Comparison of ENCODE assay signal across 21 cellular contexts in genomic region chr9:106963684-106964083, GRCh38.
"Had no signal": no experiment of that assay in that cellular context is flagged by ENCODE, and none has a peak within 500 bp of the region (broad histone marks: within the 10 kb centered on the region; RNA-seq: fewer than 3 reads in every experiment).

No MANE protein-coding gene starts in this region.

- H3K27ac ChIP-seq: ovary, transverse colon had no signal

- H3K4me3 ChIP-seq: lung, ovary, sigmoid colon, transverse colon, uterus had no signal

- H3K27ac Mint-ChIP-seq: dendritic cell treated with granulocyte-macrophage colony-stimulating factor and Interleukin-4, amounts not matched to agents 40 ng/mL and 50 ng/mL, for 4 days; natural killer cell; stimulated activated naive B cell treated with anti-CD40 and anti-IgM and Interleukin-4, amounts not matched to agents 10 μg/mL and 1 μg/mL and 100 μg/mL, for 72 hours had no signal

- H3K4me1 Mint-ChIP-seq: stimulated activated naive B cell treated with anti-CD40 and anti-IgM and Interleukin-4, amounts not matched to agents 10 μg/mL and 1 μg/mL and 100 μg/mL, for 72 hours had no signal

- FAIRE-seq: astrocyte, bronchial epithelial cell, islet of Langerhans had no signal

- H3K4me3 Mint-ChIP-seq: dendritic cell treated with granulocyte-macrophage colony-stimulating factor and Interleukin-4, amounts not matched to agents 40 ng/mL and 50 ng/mL, for 4 days; natural killer cell; stimulated activated naive B cell treated with anti-CD40 and anti-IgM and Interleukin-4, amounts not matched to agents 10 μg/mL and 1 μg/mL and 100 μg/mL, for 72 hours had no signal

- H3K4me1 ChIP-seq: transverse colon, uterus had no signal

- H3K36me3 Mint-ChIP-seq: natural killer cell; stimulated activated naive B cell treated with anti-CD40 and anti-IgM and Interleukin-4, amounts not matched to agents 10 μg/mL and 1 μg/mL and 100 μg/mL, for 72 hours had no signal

- ATAC-seq: activated CD4-positive, CD25-positive, alpha-beta regulatory T cell treated with anti-CD3 and anti-CD28 coated beads, Interleukin-2, amount 50 U/mL, for 24 hours; left cardiac atrium had no signal

- H3K27me3 ChIP-seq: ovary, sigmoid colon, transverse colon, uterus had no signal

- H3K36me3 ChIP-seq: ovary, sigmoid colon, transverse colon, uterus had no signal

- H3K9me3 ChIP-seq: ovary, sigmoid colon, transverse colon, uterus had no signal

- DNase-seq: activated CD8-positive, alpha-beta memory T cell treated with anti-CD3 and anti-CD28 coated beads for 24 hours; activated CD8-positive, alpha-beta memory T cell treated with anti-CD3 and anti-CD28 coated beads, Interleukin-2, amount 50 U/mL, for 48 hours; activated effector memory CD4-positive, alpha-beta T cell treated with Interleukin-2 at 50 U/mL for 16 hours; activated naive CD4-positive, alpha-beta T cell treated with anti-CD3 and anti-CD28 coated beads, Interleukin-2, amount 50 U/mL, for 16 hours; activated T-cell treated with anti-CD3 and anti-CD28 coated beads, Interleukin-2, amount 50 U/mL, for 48 hours; effector CD8-positive, alpha-beta T cell; hippocampal formation; left cardiac atrium; natural killer cell; ovary; sigmoid colon; stimulated activated naive B cell treated with anti-CD40 and anti-IgM and Interleukin-4, amounts not matched to agents 10 μg/mL and 1 μg/mL and 100 μg/mL, for 72 hours; substantia nigra; transverse colon; uterus had no signal

- H3K27me3 Mint-ChIP-seq: dendritic cell treated with granulocyte-macrophage colony-stimulating factor and Interleukin-4, amounts not matched to agents 40 ng/mL and 50 ng/mL, for 4 days had no signal
